17 cellular contexts compared by ENCODE assay signal in the genomic region with DNA sequence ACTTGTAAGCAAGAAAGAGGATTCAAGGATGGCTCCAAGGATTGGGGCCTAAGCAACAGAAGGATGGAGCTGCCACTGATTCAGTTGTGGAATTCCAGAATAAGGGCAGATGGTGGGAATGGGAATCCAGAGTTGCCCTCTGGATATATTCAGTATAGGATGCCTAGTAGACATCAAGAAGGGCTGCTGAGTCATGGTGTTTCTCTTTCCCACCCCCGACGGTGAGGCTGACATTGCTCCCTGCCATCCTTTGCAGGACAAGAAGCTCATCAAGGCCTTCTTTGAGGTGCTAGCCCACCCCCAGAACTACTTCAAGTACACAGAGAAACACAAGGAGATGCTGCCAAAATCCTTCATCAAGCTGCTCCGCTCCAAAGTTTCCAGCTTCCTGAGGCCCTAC. TPM values are rescaled to one million over a fixed set of nuclear protein-coding genes. Genes with fewer than 3 reads are reported as not detected.
DNase-seq lines count a peak whose midpoint lies in the region; ATAC-seq, FAIRE-seq and TF ChIP-seq lines count a peak whose summit lies in the region.
"Had no signal": no experiment of that assay in that cellular context is flagged by ENCODE, and none has a peak within 500 bp of the region (broad histone marks: within the 10 kb centered on the region; RNA-seq: fewer than 3 reads in every experiment).

No MANE protein-coding gene starts in this region.

- no peak overlapping the region for H4K8ac ChIP-seq in H1 (ENCODE audit: extremely low read depth, insufficient read depth, low read length)

- POLR2A ChIA-PET in CD8-positive, alpha-beta T cell (lab: Charles Lee), result no interaction called here
- POLR2A ChIA-PET in H1 (lab: Charles Lee; ENCODE audit: partially characterized antibody), result interaction anchor here (3.3 kb wide), 1 partner anchor 10 kb away, joined by 14 read pairs; the partner anchor contains the start of gene ZNF76

- no peak overlapping the region for H3K9ac ChIP-seq in H1 (replicated peaks in 1 of 4; ENCODE audit: extremely low read depth in 1 of 4, low read depth in 3 of 4, low read length in 3 of 4)

- H3K23ac ChIP-seq in H1 (ENCODE audit: insufficient read length), result no peak overlapping the region

- TF ChIP-seq EP300 in H1 (IDR thresholded peaks at IDR 0.05; ENCODE audit: borderline replicate concordance in 1 of 2, low read depth in 2 of 2, low read length in 2 of 2), result no peak

- peak overlapping the region; percentile 33 for H3K27ac Mint-ChIP-seq in CD8-positive, alpha-beta T cell
- H3K27ac Mint-ChIP-seq: activated B cell treated with CpG ODN at 0.5 μM for 24 hours had no signal

- H3K18ac ChIP-seq in H1 (ENCODE audit: extremely low read depth, low read length), result no peak overlapping the region

- FAIRE-seq in H1 (lab: Jason Lieb, UNC), result no peak
- FAIRE-seq: H54 had no signal

- no peak overlapping the region for H2BK5ac ChIP-seq in H1 (ENCODE audit: low read depth, low read length)

- no peak overlapping the region for H2BK120ac ChIP-seq in H1 (replicated peaks; ENCODE audit: low read depth, low read length)

- H3K4me2 ChIP-seq in H1 (ENCODE audit: insufficient read depth in 1 of 2, low read depth in 2 of 2, low read length in 2 of 2) (no peak overlapping the region), osteoblast (ENCODE audit: insufficient read depth, low read length) (no peak overlapping the region)
- H3K4me2 ChIP-seq: hepatocyte had no signal

- H3K27me3 ChIP-seq in ACC112 (ENCODE audit: insufficient read depth, low read length) (no peaks in the 10 kb centered on the region), H1 (replicated peaks in 1 of 4; ENCODE audit: control insufficient read depth in 3 of 4, extremely low read depth in 1 of 4, insufficient read depth in 3 of 4, low read length in 3 of 4) (no peaks in the 10 kb centered on the region), osteoblast (ENCODE audit: insufficient read depth, low read length) (no peaks in the 10 kb centered on the region)
- H3K27me3 ChIP-seq in CD8-positive, alpha-beta T cell (ENCODE audit: insufficient read depth, low read length), result no peaks in the 10 kb centered on the region
- H3K27me3 ChIP-seq: esophagus squamous epithelium, hepatocyte had no signal

- H4K91ac ChIP-seq in H1 (replicated peaks; ENCODE audit: insufficient read length, low read length), result no peak overlapping the region

- peaks cover 21% of the 10 kb centered on the region for H3K36me3 Mint-ChIP-seq in CD8-positive, alpha-beta T cell

- no peak overlapping the region for H3K14ac ChIP-seq in H1 (ENCODE audit: insufficient read length)

- peaks cover 20% of the 10 kb centered on the region for H3K4me1 ChIP-seq in ACC112 (ENCODE audit: control insufficient read depth, insufficient read depth, low read length, unreplicated experiment)
- no peaks in the 10 kb centered on the region for H3K4me1 ChIP-seq in CD8-positive, alpha-beta T cell (ENCODE audit: insufficient read depth, low read length)
- H3K4me1 ChIP-seq in H1 (replicated peaks in 1 of 4; ENCODE audit: control insufficient read depth in 3 of 4, insufficient read depth in 4 of 4, low read length in 3 of 4), result peaks cover 0 to 7% (median 2%) of the 10 kb centered on the region in 4 experiments; a peak in 2 of 7 replicates
- no peaks in the 10 kb centered on the region for H3K4me1 ChIP-seq in osteoblast (ENCODE audit: insufficient read depth, low read length)
- H3K4me1 ChIP-seq: prostate gland had no signal

- no peak for TF ChIP-seq CTCF in CD8-positive, alpha-beta T cell (IDR thresholded peaks at IDR 0.05)
- TF ChIP-seq CTCF in H1 (IDR thresholded peaks at IDR 0.05; ENCODE audit: control extremely low read depth in 1 of 3, insufficient read depth in 1 of 3, low read depth in 1 of 3, low read length in 3 of 3) (no peak), osteoblast (IDR thresholded peaks at IDR 0.05; ENCODE audit: extremely low read depth, low read depth, low read length) (no peak)

- H3K4ac ChIP-seq in H1 (replicated peaks; ENCODE audit: insufficient read length, low read depth, low read length), result no peak overlapping the region

- no peak for TF ChIP-seq RAD21 in H1 (IDR thresholded peaks at IDR 0.05 in 1 of 2, conservative IDR thresholded peaks at IDR 0.05 in 1 of 2; ENCODE audit: low read depth in 2 of 2, low read length in 2 of 2)

- peaks cover 7% of the 10 kb centered on the region for H3K4me1 Mint-ChIP-seq in CD8-positive, alpha-beta T cell (ENCODE audit: low read depth)

- H3K4me3 ChIP-seq in ACC112 (ENCODE audit: low read depth, low read length) (no peak overlapping the region), H1 (ENCODE audit: extremely low read depth in 1 of 4, insufficient read depth in 2 of 4, low read depth in 3 of 4, low read length in 4 of 4) (no peak overlapping the region), osteoblast (ENCODE audit: insufficient read depth, low read length) (no peak overlapping the region)
- H3K4me3 ChIP-seq in CD8-positive, alpha-beta T cell (ENCODE audit: low read depth, low read length), result no peak overlapping the region
- H3K4me3 ChIP-seq: esophagus squamous epithelium, hepatocyte, prostate gland had no signal

- CTCF ChIA-PET in CD8-positive, alpha-beta T cell (lab: Charles Lee), result no interaction called here
- CTCF ChIA-PET in H1 (lab: Charles Lee; ENCODE audit: partially characterized antibody), result interaction anchor here (0.8 to 1.8 kb wide), 3 partner anchors 47 to 205 kb away, joined by 3 to 7 read pairs (median 3); no protein-coding TSS in a partner anchor

- no peak overlapping the region for H2AK5ac ChIP-seq in H1 (ENCODE audit: low read depth, low read length)

- H3K36me3 ChIP-seq in ACC112 (ENCODE audit: insufficient read depth, low read length) (no peaks in the 10 kb centered on the region), H1 (ENCODE audit: control insufficient read depth in 2 of 4, insufficient read depth in 4 of 4, low read length in 3 of 4) (no peaks in the 10 kb centered on the region), osteoblast (ENCODE audit: insufficient read depth, low read length) (peaks cover 87% of the 10 kb centered on the region)
- H3K36me3 ChIP-seq in CD8-positive, alpha-beta T cell (ENCODE audit: insufficient read depth, low read length), result no peaks in the 10 kb centered on the region
- H3K36me3 ChIP-seq: prostate gland had no signal

- H3K27me3 Mint-ChIP-seq in CD8-positive, alpha-beta T cell (ENCODE audit: low read depth), result no peaks in the 10 kb centered on the region
- H3K27me3 Mint-ChIP-seq: activated B cell treated with CpG ODN at 0.5 μM for 24 hours had no signal

- no peak for TF ChIP-seq POLR2A in H1 (IDR thresholded peaks at IDR 0.05; ENCODE audit: control extremely low read depth in 1 of 2, low read depth in 2 of 2, low read length in 2 of 2)

- H3K79me1 ChIP-seq in H1 (ENCODE audit: low read depth, low read length), result no peaks in the 10 kb centered on the region

- H4K20me1 ChIP-seq in H1 (replicated peaks in 1 of 2; ENCODE audit: control insufficient read depth in 1 of 2, insufficient read depth in 2 of 2, low read length in 2 of 2) (peaks cover 2 to 3% of the 10 kb centered on the region in 2 experiments), osteoblast (ENCODE audit: insufficient read depth, low read length) (peaks cover 3% of the 10 kb centered on the region)

- no peak overlapping the region for H4K5ac ChIP-seq in H1 (ENCODE audit: insufficient read length, low read depth, low read length)

- no peak overlapping the region for H2AFZ ChIP-seq in ACC112 (ENCODE audit: low read length, unreplicated experiment)
- no peak overlapping the region for H2AFZ ChIP-seq in H1 (ENCODE audit: low read length)
- no peak overlapping the region for H2AFZ ChIP-seq in osteoblast (ENCODE audit: low read length)
- H2AFZ ChIP-seq: hepatocyte had no signal

- H2BK15ac ChIP-seq in H1 (ENCODE audit: low read length), result no peak overlapping the region

- peak overlapping the region; percentile 27 for H3K27ac ChIP-seq in ACC112 (ENCODE audit: low read depth, low read length)
- H3K27ac ChIP-seq in CD8-positive, alpha-beta T cell (ENCODE audit: low read depth, low read length), result no peak overlapping the region
- no peak overlapping the region for H3K27ac ChIP-seq in H1 (ENCODE audit: low read depth, low read length)
- H3K27ac ChIP-seq in osteoblast (ENCODE audit: low read depth, low read length), result no peak overlapping the region
- H3K27ac ChIP-seq: esophagus squamous epithelium, hepatocyte, prostate gland had no signal

- no peak overlapping the region for H2BK20ac ChIP-seq in H1 (ENCODE audit: low read length)

- whole genome bisulfite sequencing in H1 (ENCODE audit: extremely low coverage in 1 of 2, insufficient coverage in 1 of 2, insufficient read length in 1 of 2, insufficient replicate concordance in 2 of 2, low coverage in 1 of 2, low lambda C conversion rate in 2 of 2, missing lambda C conversion rate in 1 of 2), 2 experiments, result 53% methylated on average over 3 of the region's 3 CpGs; no CpG with 5 or more reads in 1 of the 2 experiments

- intact Hi-C loops in CD8-positive, alpha-beta T cell (cut with DNase I, micrococcal nuclease), result loop anchor here in 1 of 2 experiments (10.0 kb wide), 1 partner anchor 1083 kb away; no protein-coding TSS in a partner anchor

- no peak for ATAC-seq in CD8-positive, alpha-beta T cell

- H3K9me3 ChIP-seq in CD8-positive, alpha-beta T cell (ENCODE audit: low read length), result no peaks in the 10 kb centered on the region
- H3K9me3 ChIP-seq in H1 (ENCODE audit: insufficient read depth in 2 of 2, low read depth in 1 of 2, low read length in 1 of 2), result no peaks in the 10 kb centered on the region
- no peaks in the 10 kb centered on the region for H3K9me3 ChIP-seq in osteoblast (ENCODE audit: low read depth, low read length)
- H3K9me3 ChIP-seq: esophagus squamous epithelium, prostate gland had no signal

- no peak overlapping the region for H3K4me3 Mint-ChIP-seq in CD8-positive, alpha-beta T cell
- H3K4me3 Mint-ChIP-seq: activated B cell treated with CpG ODN at 0.5 μM for 24 hours had no signal

- H3K9me3 Mint-ChIP-seq in CD8-positive, alpha-beta T cell, result no peaks in the 10 kb centered on the region
- H3K9me3 Mint-ChIP-seq: activated B cell treated with CpG ODN at 0.5 μM for 24 hours had no signal

- no peak overlapping the region for H3K56ac ChIP-seq in H1 (replicated peaks; ENCODE audit: insufficient read length, low read depth, low read length)

- in situ Hi-C loops in KBM-7 (cut with MboI; ENCODE audit: low pct_unique_long_range_greater_than_20kb, low sequenced_read_pairs), result no loop called here

- H2BK12ac ChIP-seq in H1 (ENCODE audit: low read depth, low read length), result no peak overlapping the region

- no peaks in the 10 kb centered on the region for H3K23me2 ChIP-seq in H1 (ENCODE audit: low read depth, low read length)

- no peak for DNase-seq in CD8-positive, alpha-beta T cell
- peak; percentile 41 for DNase-seq in OCI-M1 (lab: John Stamatoyannopoulos, UW)
- no peak for DNase-seq in H1 (ENCODE audit: low read depth in 1 of 2, low spot score in 2 of 2)
- no peak for DNase-seq in KBM-7
- no peak for DNase-seq in osteoblast (ENCODE audit: insufficient read length, low spot score, missing footprints)
- no peak for DNase-seq in SHP77 (lab: John Stamatoyannopoulos, UW)
- DNase-seq: activated B cell treated with CpG ODN at 0.5 μM for 24 hours, dermis blood vessel endothelial cell, esophagus squamous epithelium, GDM1, KG1, NCI-H146 had no signal

- H3K79me2 ChIP-seq in ACC112 (ENCODE audit: control insufficient read depth, insufficient read depth, low read length, unreplicated experiment), result peaks cover 2% of the 10 kb centered on the region
- H3K79me2 ChIP-seq in H1 (ENCODE audit: control insufficient read depth in 1 of 2, insufficient read depth in 2 of 2, low read length in 2 of 2), result no peaks in the 10 kb centered on the region
- no peaks in the 10 kb centered on the region for H3K79me2 ChIP-seq in osteoblast (ENCODE audit: insufficient read depth, low read length)

RNA-seq across cellular contexts. Expression of gene ZNF76, which starts 11.2 kb away (rescaled TPM):
- 10 to 100 TPM; 54.6 to 57.8 TPM for total RNA-seq in CD8-positive, alpha-beta T cell
- total RNA-seq in H1 (2021; fragmentation: NEBNext Ultra II Directional; extraction: Animal tissue kit (Norgen Biotek cat#: 25700)), result 17.9 and 18.3 TPM in 2 replicates
- 23.9 and 27.2 TPM in 2 replicates for polyA plus RNA-seq in H1 (2011; rRNA removed)
- 26.3 TPM for polyA plus RNA-seq in H1 (2011; cell fraction: cytosol; rRNA removed)
- polyA plus RNA-seq in H1 (2011; cell fraction: nucleus; rRNA removed), result 101 TPM
- 16.9 to 28.4 TPM (median 27.4 TPM) in 4 replicates for polyA plus RNA-seq in H1 (2012, experiment 1 of 2)
- 17.7 TPM for polyA plus RNA-seq in H1 (2012, experiment 2 of 2)
- polyA plus RNA-seq in H1 (2013, experiment 1 of 2), result 10.3 TPM
- polyA plus RNA-seq in H1 (2013, experiment 2 of 2), result 8.7 TPM
- polyA minus RNA-seq in H1 (2011; rRNA and poly(A)+ RNA removed), result 29.7 and 33.8 TPM in 2 replicates
- polyA minus RNA-seq in H1 (2011; cell fraction: cytosol; rRNA and poly(A)+ RNA removed), result 9.7 TPM
- polyA minus RNA-seq in H1 (2011; cell fraction: nucleus; rRNA and poly(A)+ RNA removed), result 19.5 TPM
- 19.9 and 22.7 TPM in 2 replicates for total RNA-seq in osteoblast

RNA-seq across cellular contexts. Expression of gene SCUBE3, which starts 34.5 kb away (rescaled TPM):
- not detected for total RNA-seq in CD8-positive, alpha-beta T cell
- total RNA-seq in H1 (2021; fragmentation: NEBNext Ultra II Directional; extraction: Animal tissue kit (Norgen Biotek cat#: 25700)), result 1.0 TPM in 2 replicates
- 0.80 and 1.1 TPM in 2 replicates for polyA plus RNA-seq in H1 (2011; rRNA removed)
- 0.89 TPM for polyA plus RNA-seq in H1 (2011; cell fraction: cytosol; rRNA removed)
- 3.3 TPM for polyA plus RNA-seq in H1 (2011; cell fraction: nucleus; rRNA removed)
- 1.1 to 1.3 TPM (median 1.1 TPM) in 4 replicates for polyA plus RNA-seq in H1 (2012, experiment 1 of 2)
- 0.35 TPM for polyA plus RNA-seq in H1 (2012, experiment 2 of 2)
- polyA plus RNA-seq in H1 (2013, experiment 1 of 2), result 0.53 TPM
- 0.52 TPM for polyA plus RNA-seq in H1 (2013, experiment 2 of 2)
- 1.9 and 2.0 TPM in 2 replicates for polyA minus RNA-seq in H1 (2011; rRNA and poly(A)+ RNA removed)
- polyA minus RNA-seq in H1 (2011; cell fraction: cytosol; rRNA and poly(A)+ RNA removed), result 1.2 TPM
- 1.5 TPM for polyA minus RNA-seq in H1 (2011; cell fraction: nucleus; rRNA and poly(A)+ RNA removed)
- total RNA-seq in osteoblast, result 30.4 and 62.5 TPM in 2 replicates
- total RNA-seq: activated B cell treated with CpG ODN at 0.5 μM for 24 hours had no signal

RNA-seq across cellular contexts. Expression of gene DEF6, which starts 49.3 kb away (rescaled TPM):
- total RNA-seq in CD8-positive, alpha-beta T cell, result 100 to 1,000 TPM; 172 to 182 TPM
- total RNA-seq in H1 (2021; fragmentation: NEBNext Ultra II Directional; extraction: Animal tissue kit (Norgen Biotek cat#: 25700)), result 4.1 and 4.5 TPM in 2 replicates
- 3.3 and 4.8 TPM in 2 replicates for polyA plus RNA-seq in H1 (2011; rRNA removed)
- 7.2 TPM for polyA plus RNA-seq in H1 (2011; cell fraction: cytosol; rRNA removed)
- polyA plus RNA-seq in H1 (2011; cell fraction: nucleus; rRNA removed), result 10.3 TPM
- 2.7 to 5.1 TPM (median 4.5 TPM) in 4 replicates for polyA plus RNA-seq in H1 (2012, experiment 1 of 2)
- polyA plus RNA-seq in H1 (2012, experiment 2 of 2), result 2.9 TPM
- polyA plus RNA-seq in H1 (2013, experiment 1 of 2), result 4.4 TPM
- polyA plus RNA-seq in H1 (2013, experiment 2 of 2), result 4.6 TPM
- polyA minus RNA-seq in H1 (2011; rRNA and poly(A)+ RNA removed), result 2.3 and 3.5 TPM in 2 replicates
- polyA minus RNA-seq in H1 (2011; cell fraction: cytosol; rRNA and poly(A)+ RNA removed), result 1.6 TPM
- polyA minus RNA-seq in H1 (2011; cell fraction: nucleus; rRNA and poly(A)+ RNA removed), result 3.0 TPM
- 0.29 and 0.72 TPM in 2 replicates for total RNA-seq in osteoblast
- total RNA-seq: myocyte had no signal

Comparison
In these comparisons a context has a peak if more than half of its experiments do, and no peak if none do; other contexts are left out.
1. RNA of gene SCUBE3, which starts 34.5 kb away (total RNA-seq): 30.4 to 62.5 TPM in osteoblast; 1.0 TPM in H1 and not detected in CD8-positive, alpha-beta T cell; every median in the first group is over 10 times any median in the second.
2. RNA of gene DEF6, which starts 49.3 kb away (total RNA-seq): 172 to 182 TPM in CD8-positive, alpha-beta T cell; 4.1 to 4.5 TPM in H1 and 0.29 to 0.72 TPM in osteoblast; every median in the first group is over 10 times any median in the second.